In the genomic region with DNA sequence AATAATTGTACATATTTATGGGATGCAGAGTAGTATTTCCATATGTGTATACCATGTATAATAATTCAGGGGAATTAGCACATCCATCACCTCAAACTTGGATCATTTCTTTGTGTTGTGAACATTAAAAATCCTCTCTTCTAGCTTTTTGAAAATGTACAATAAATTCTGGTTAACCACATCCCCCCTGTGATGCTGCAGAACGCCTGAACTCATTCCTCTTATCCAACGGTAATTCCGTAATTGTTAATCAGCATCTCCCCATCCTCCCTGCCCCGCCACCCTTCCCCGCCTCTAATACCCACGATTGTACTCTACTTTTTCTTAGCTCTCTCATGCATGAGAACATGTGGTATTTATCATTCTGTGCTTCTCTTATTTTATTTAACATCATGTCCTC, we compare ENCODE assay signal across 26 cellular contexts.
"Had no signal": no experiment of that assay in that cellular context is flagged by ENCODE, and none has a peak within 500 bp of the region (broad histone marks: within the 10 kb centered on the region; RNA-seq: fewer than 3 reads in every experiment).

No MANE protein-coding gene starts in this region.

- H3K36me3 Mint-ChIP-seq: activated naive CD8-positive, alpha-beta T cell treated with anti-CD3 and anti-CD28 coated beads, Interleukin-2, amount 10 ng/mL, durations not matched to agents 7 days and 5 days; neural progenitor cell had no signal

- H3K4me3 Mint-ChIP-seq: activated B cell treated with CpG ODN at 0.5 μM for 24 hours; activated CD4-positive, alpha-beta T cell treated with anti-CD3 and anti-CD28 coated beads for 36 hours; activated naive CD4-positive, alpha-beta T cell treated with anti-CD3 and anti-CD28 coated beads for 36 hours; activated naive CD8-positive, alpha-beta T cell treated with anti-CD3 and anti-CD28 coated beads, Interleukin-2, amount 10 ng/mL, durations not matched to agents 7 days and 5 days; activated T-cell treated with anti-CD3 and anti-CD28 coated beads, Interleukin-2, amount 50 U/mL, for 4 hours; effector memory CD8-positive, alpha-beta T cell; naive thymus-derived CD4-positive, alpha-beta T cell; neural progenitor cell; T-helper 1 cell treated with Interleukin-12 subunit alpha and Interleukin-12 subunit beta and Interleukin-4 antibody, amounts not matched to agents 30 μg/mL and 1 μg/mL, for 36 hours had no signal

- H3K27ac Mint-ChIP-seq: activated B cell treated with CpG ODN at 0.5 μM for 24 hours; activated CD4-positive, alpha-beta T cell treated with anti-CD3 and anti-CD28 coated beads for 36 hours; activated naive CD4-positive, alpha-beta T cell treated with anti-CD3 and anti-CD28 coated beads for 36 hours; activated naive CD8-positive, alpha-beta T cell treated with anti-CD3 and anti-CD28 coated beads, Interleukin-2, amount 10 ng/mL, durations not matched to agents 7 days and 5 days; effector memory CD8-positive, alpha-beta T cell; naive thymus-derived CD4-positive, alpha-beta T cell; neural progenitor cell; T-helper 1 cell treated with Interleukin-12 subunit alpha and Interleukin-12 subunit beta and Interleukin-4 antibody, amounts not matched to agents 30 μg/mL and 1 μg/mL, for 36 hours had no signal

- H3K27me3 ChIP-seq: brain microvascular endothelial cell, neural progenitor cell, spleen, testis, vagina had no signal

- H3K36me3 ChIP-seq: brain microvascular endothelial cell, lower lobe of right lung, neural progenitor cell, spleen, vagina had no signal

- H3K4me1 ChIP-seq: neural progenitor cell, spleen had no signal

- H3K9me3 ChIP-seq: lower lobe of right lung, spleen, testis, vagina had no signal

- H3K9me3 Mint-ChIP-seq: activated naive CD4-positive, alpha-beta T cell treated with anti-CD3 and anti-CD28 coated beads for 36 hours; neural progenitor cell; T-helper 1 cell treated with Interleukin-12 subunit alpha and Interleukin-12 subunit beta and Interleukin-4 antibody, amounts not matched to agents 30 μg/mL and 1 μg/mL, for 36 hours had no signal

- H3K4me3 ChIP-seq: lower lobe of right lung, neural progenitor cell, spleen, testis, vagina had no signal

- DNase-seq: activated B cell treated with CpG ODN at 0.5 μM for 24 hours; activated CD4-positive, alpha-beta T cell treated with anti-CD3 and anti-CD28 coated beads for 36 hours; activated CD4-positive, alpha-beta T cell treated with anti-CD3 and anti-CD28 coated beads, Interleukin-2, amount 50 U/mL, for 48 hours; activated CD8-positive, alpha-beta memory T cell treated with anti-CD3 and anti-CD28 coated beads, Interleukin-2, amount 50 U/mL, for 48 hours; activated naive CD4-positive, alpha-beta T cell treated with anti-CD3 and anti-CD28 coated beads for 36 hours; activated naive CD8-positive, alpha-beta T cell treated with anti-CD3 and anti-CD28 coated beads, Interleukin-2, amount 10 ng/mL, durations not matched to agents 7 days and 5 days; activated T-cell treated with anti-CD3 and anti-CD28 coated beads, Interleukin-2, amount 50 U/mL, for 4 hours; amygdala; brain microvascular endothelial cell; caudate nucleus; effector memory CD8-positive, alpha-beta T cell; foreskin melanocyte; glutamatergic neuron; hypothalamus; lower lobe of right lung; naive thymus-derived CD4-positive, alpha-beta T cell; retina; spleen; stimulated activated CD4-positive, alpha-beta T cell treated with anti-CD3 and anti-CD28 coated beads, Interleukin-4, amount 100 ng/mL, for 1 hour; stimulated activated naive CD4-positive, alpha-beta T cell; T1000; testis; trophoblast cell had no signal

- H3K27ac ChIP-seq: brain microvascular endothelial cell, lower lobe of right lung, neural progenitor cell, spleen, testis, vagina had no signal

- H3K27me3 Mint-ChIP-seq: activated B cell treated with CpG ODN at 0.5 μM for 24 hours; activated CD4-positive, alpha-beta T cell treated with anti-CD3 and anti-CD28 coated beads for 36 hours; naive thymus-derived CD4-positive, alpha-beta T cell had no signal
